1 cellular context compared by ENCODE assay signal in the genomic region with DNA sequence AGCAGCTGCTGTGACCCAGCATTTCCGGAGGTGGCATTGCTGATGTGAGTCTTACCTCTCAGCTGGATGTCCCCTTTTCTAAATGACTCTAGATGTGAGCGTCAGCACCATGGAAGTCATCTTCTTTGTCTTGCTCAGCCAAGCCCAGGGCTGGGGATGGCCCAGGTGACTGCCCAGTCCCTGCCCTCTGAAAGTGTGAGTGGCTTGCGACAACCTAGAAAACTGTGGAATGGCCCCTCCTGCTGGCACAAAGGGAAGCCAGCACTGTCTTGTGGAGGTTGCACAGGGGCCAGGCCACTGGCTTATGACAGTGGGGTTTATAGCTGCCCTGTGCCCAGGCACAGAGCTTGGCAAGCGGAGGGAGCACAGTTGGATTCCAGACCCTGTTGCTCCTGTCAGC.
A peak's percentile ranks its signal among the peaks of the same experiment; 100 is the strongest.
TF ChIP-seq lines count a peak whose summit lies in the region.

No MANE protein-coding gene starts in this region.

TF ChIP-seq in HepG2, 621 proteins besides CTCF, POLR2A, EP300 and RAD21:
- TF ChIP-seq STAG1 (CRISPR knock-in tag; IDR thresholded peaks at IDR 0.05), result peak; percentile 7; the same call in 1 of the 2 replicates
- no peak for TF ChIP-seq SAFB2 (CRISPR knock-in tag; IDR thresholded peaks at IDR 0.05; ENCODE audit: borderline replicate concordance, low read depth)
- TF ChIP-seq, protein P1, sequence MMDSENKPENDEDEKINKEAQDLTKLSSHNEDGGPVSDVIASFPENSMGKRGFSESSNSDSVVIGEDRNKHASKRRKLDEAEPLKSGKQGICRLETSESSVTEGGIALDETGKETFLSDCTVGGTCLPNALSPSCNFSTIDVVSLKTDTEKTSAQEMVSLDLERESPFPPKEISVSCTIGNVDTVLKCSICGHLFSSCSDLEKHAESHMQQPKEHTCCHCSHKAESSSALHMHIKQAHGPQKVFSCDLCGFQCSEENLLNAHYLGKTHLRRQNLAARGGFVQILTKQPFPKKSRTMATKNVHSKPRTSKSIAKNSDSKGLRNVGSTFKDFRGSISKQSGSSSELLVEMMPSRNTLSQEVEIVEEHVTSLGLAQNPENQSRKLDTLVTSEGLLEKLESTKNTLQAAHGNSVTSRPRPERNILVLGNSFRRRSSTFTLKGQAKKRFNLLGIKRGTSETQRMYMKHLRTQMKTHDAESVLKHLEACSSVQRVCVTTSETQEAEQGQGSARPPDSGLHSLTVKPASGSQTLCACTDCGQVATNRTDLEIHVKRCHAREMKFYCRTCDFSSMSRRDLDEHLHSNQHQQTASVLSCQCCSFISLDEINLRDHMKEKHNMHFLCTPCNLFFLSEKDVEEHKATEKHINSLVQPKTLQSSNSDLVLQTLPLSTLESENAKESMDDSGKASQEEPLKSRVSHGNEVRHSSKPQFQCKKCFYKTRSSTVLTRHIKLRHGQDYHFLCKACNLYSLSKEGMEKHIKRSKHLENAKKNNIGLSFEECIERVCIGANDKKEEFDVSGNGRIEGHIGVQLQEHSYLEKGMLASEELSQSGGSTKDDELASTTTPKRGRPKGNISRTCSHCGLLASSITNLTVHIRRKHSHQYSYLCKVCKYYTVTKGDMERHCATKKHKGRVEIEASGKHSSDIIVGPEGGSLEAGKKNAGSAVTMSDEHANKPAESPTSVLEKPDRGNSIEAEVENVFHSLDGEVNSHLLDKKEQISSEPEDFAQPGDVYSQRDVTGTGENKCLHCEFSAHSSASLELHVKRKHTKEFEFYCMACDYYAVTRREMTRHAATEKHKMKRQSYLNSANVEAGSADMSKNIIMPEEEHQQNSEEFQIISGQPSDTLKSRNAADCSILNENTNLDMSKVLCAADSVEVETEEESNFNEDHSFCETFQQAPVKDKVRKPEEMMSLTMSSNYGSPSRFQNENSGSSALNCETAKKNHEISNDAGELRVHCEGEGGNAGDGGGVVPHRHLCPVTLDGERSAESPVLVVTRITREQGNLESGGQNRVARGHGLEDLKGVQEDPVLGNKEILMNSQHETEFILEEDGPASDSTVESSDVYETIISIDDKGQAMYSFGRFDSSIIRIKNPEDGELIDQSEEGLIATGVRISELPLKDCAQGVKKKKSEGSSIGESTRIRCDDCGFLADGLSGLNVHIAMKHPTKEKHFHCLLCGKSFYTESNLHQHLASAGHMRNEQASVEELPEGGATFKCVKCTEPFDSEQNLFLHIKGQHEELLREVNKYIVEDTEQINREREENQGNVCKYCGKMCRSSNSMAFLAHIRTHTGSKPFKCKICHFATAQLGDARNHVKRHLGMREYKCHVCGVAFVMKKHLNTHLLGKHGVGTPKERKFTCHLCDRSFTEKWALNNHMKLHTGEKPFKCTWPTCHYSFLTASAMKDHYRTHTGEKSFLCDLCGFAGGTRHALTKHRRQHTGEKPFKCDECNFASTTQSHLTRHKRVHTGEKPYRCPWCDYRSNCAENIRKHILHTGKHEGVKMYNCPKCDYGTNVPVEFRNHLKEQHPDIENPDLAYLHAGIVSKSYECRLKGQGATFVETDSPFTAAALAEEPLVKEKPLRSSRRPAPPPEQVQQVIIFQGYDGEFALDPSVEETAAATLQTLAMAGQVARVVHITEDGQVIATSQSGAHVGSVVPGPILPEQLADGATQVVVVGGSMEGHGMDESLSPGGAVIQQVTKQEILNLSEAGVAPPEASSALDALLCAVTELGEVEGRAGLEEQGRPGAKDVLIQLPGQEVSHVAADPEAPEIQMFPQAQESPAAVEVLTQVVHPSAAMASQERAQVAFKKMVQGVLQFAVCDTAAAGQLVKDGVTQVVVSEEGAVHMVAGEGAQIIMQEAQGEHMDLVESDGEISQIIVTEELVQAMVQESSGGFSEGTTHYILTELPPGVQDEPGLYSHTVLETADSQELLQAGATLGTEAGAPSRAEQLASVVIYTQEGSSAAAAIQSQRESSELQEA (CRISPR knock-in tag; IDR thresholded peaks at IDR 0.05; ENCODE audit: not compliant biosample characterization), result no peak
- TF ChIP-seq MIXL1 (CRISPR knock-in tag; IDR thresholded peaks at IDR 0.05), result no peak
- TF ChIP-seq ZNF703 (CRISPR knock-in tag; IDR thresholded peaks at IDR 0.05; ENCODE audit: borderline replicate concordance), result no peak
- no peak for TF ChIP-seq HCFC1 (IDR thresholded peaks at IDR 0.05; ENCODE audit: low read depth, low read length)
- no peak for TF ChIP-seq FUBP1 (CRISPR knock-in tag; IDR thresholded peaks at IDR 0.05; ENCODE audit: borderline replicate concordance)
- TF ChIP-seq, protein P2, sequence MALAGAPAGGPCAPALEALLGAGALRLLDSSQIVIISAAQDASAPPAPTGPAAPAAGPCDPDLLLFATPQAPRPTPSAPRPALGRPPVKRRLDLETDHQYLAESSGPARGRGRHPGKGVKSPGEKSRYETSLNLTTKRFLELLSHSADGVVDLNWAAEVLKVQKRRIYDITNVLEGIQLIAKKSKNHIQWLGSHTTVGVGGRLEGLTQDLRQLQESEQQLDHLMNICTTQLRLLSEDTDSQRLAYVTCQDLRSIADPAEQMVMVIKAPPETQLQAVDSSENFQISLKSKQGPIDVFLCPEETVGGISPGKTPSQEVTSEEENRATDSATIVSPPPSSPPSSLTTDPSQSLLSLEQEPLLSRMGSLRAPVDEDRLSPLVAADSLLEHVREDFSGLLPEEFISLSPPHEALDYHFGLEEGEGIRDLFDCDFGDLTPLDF (CRISPR knock-in tag; IDR thresholded peaks at IDR 0.05), result no peak
